In the genomic region with DNA sequence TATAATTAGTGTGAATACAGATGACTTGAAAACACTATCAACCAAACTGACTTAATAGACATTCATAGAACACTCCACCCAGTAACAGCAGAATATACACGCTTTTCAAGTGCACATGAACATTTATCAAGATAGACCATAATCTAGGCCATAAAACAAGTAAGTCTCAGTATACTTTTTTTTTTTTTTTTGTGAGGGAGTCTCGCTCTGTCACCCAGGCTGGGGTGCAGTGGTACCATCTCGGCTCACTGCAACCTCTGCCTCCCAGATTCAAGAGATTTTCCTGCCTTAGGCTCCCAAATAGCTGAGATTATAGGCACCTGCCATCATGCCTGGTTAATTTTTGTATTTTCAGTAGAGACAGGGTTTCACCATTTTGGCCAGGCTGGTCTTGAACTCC, we compare ENCODE assay signal across 4 cellular contexts. TPM values are rescaled to one million over a fixed set of nuclear protein-coding genes. Genes with fewer than 3 reads are reported as not detected.
"Had no signal": no experiment of that assay in that cellular context is flagged by ENCODE, and none has a peak within 500 bp of the region (broad histone marks: within the 10 kb centered on the region; RNA-seq: fewer than 3 reads in every experiment).

No MANE protein-coding gene starts in this region.

RNA-seq across cellular contexts. Expression of gene MYCN, which starts 36.4 kb away (rescaled TPM):
- total RNA-seq: OCI-LY7, PC-3, PC-9, RPMI7951 had no signal
